In the genomic region with DNA sequence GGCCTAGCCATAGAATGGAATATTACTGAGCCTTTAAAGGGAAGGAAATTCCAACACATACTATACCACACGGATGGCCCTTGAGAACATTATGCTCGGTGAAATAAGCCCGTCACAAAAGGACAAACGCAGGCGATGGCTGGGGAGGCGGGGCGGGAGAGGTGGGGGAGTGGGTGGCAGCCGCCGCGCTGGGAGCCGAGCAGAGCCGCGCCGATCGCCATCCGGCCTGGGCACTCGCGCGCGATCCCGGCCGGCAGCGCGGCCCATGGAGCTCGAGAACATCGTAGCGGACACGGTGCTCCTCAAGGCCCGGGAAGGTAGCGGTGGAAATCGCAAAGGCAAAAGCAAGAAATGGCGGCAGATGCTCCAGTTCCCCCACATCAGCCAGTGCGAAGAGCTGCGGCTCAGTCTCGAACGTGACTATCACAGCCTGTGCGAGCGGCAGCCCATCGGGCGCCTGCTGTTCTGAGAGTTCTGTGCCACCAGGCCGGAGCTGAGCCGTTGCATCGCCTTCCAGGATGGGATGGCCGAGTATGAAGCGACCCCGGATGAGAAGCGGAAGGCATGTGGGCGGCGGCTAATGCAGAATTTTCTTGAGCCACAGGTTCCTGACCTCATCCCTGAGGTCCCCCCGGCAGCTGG, we compare ENCODE assay signal across 12 cellular contexts.
DNase-seq lines count a peak whose midpoint lies in the region; ATAC-seq and TF ChIP-seq lines count a peak whose summit lies in the region.
"Had no signal": no experiment of that assay in that cellular context is flagged by ENCODE, and none has a peak within 500 bp of the region (broad histone marks: within the 10 kb centered on the region; RNA-seq: fewer than 3 reads in every experiment).

No MANE protein-coding gene starts in this region.

- DNase-seq in EH (ENCODE audit: low read depth) (peak; percentile 10), foreskin fibroblast (peak in 1 of 2 donors; percentile 37), retinal pigment epithelial cell (ENCODE audit: low read depth) (no peak), mesothelial cell of epicardium (ENCODE audit: low spot score in 2 of 2, unreplicated experiment in 2 of 2) (no peak), PC-3 (no peak)
- DNase-seq in activated CD8-positive, alpha-beta T cell treated with anti-CD3 and anti-CD28 coated beads, Interleukin-2, amount 10 ng/mL, durations not matched to agents 7 days and 5 days: no peak
- DNase-seq: H9; SK-N-SH; stimulated activated CD4-positive, alpha-beta T cell treated with anti-CD3 and anti-CD28 coated beads, Interleukin-1b, Interleukin-23, amount 100 ng/mL, for 48 hours had no signal

- H3K4me2 ChIP-seq in PC-3 (ENCODE audit: low read length): no peak overlapping the region
- H3K4me2 ChIP-seq: SK-N-SH had no signal

- no peaks in the 10 kb centered on the region for H3K9me3 Mint-ChIP-seq in activated CD8-positive, alpha-beta T cell treated with anti-CD3 and anti-CD28 coated beads, Interleukin-2, amount 10 ng/mL, durations not matched to agents 7 days and 5 days (ENCODE audit: insufficient read depth)
- H3K9me3 Mint-ChIP-seq in mesothelial cell of epicardium: peaks cover 18% of the 10 kb centered on the region

- H3K9me2 ChIP-seq in PC-3 (replicated peaks; ENCODE audit: low read length): no peaks in the 10 kb centered on the region
- H3K9me2 ChIP-seq: SK-N-SH had no signal

- intact Hi-C loops in PC-3 (cut with micrococcal nuclease): no loop called here

- H3K36me3 ChIP-seq in PC-3 (ENCODE audit: low read depth, low read length): no peaks in the 10 kb centered on the region

- H3K79me2 ChIP-seq in PC-3 (ENCODE audit: low read length): no peaks in the 10 kb centered on the region

- TF ChIP-seq CTCF in foreskin fibroblast (IDR thresholded peaks at IDR 0.05; ENCODE audit: low read depth, low read length): no peak
- no peak for TF ChIP-seq CTCF in retinal pigment epithelial cell (conservative IDR thresholded peaks at IDR 0.05; ENCODE audit: low read depth, low read length)
- TF ChIP-seq CTCF in mesothelial cell of epicardium (IDR thresholded peaks at IDR 0.05; ENCODE audit: unreplicated experiment): no peak
- TF ChIP-seq CTCF in PC-3 (conservative IDR thresholded peaks at IDR 0.05; ENCODE audit: low read depth, low read length): no peak

- H3K4me3 Mint-ChIP-seq in activated CD8-positive, alpha-beta T cell treated with anti-CD3 and anti-CD28 coated beads, Interleukin-2, amount 10 ng/mL, durations not matched to agents 7 days and 5 days: peak overlapping the region; percentile 27
- no peak overlapping the region for H3K4me3 Mint-ChIP-seq in mesothelial cell of epicardium
- H3K4me3 Mint-ChIP-seq: H9 had no signal

- no peak for ATAC-seq in activated CD8-positive, alpha-beta T cell treated with anti-CD3 and anti-CD28 coated beads, Interleukin-2, amount 10 ng/mL, durations not matched to agents 7 days and 5 days
- ATAC-seq in GM19023 (IDR thresholded peaks at IDR 0.05; ENCODE audit: unreplicated experiment) (no peak), GM21447 (IDR thresholded peaks at IDR 0.05; ENCODE audit: unreplicated experiment) (no peak), PC-3 (no peak)

- H3K27me3 ChIP-seq in PC-3 (ENCODE audit: low read length): no peaks in the 10 kb centered on the region

- no peaks in the 10 kb centered on the region for H3K4me1 ChIP-seq in PC-3 (ENCODE audit: insufficient read depth, low read length)

- no peaks in the 10 kb centered on the region for H3F3A ChIP-seq in PC-3 (ENCODE audit: low read length, unreplicated experiment)

- CTCF ChIA-PET in activated CD8-positive, alpha-beta T cell treated with anti-CD3 and anti-CD28 coated beads, Interleukin-2, amount 10 ng/mL, durations not matched to agents 7 days and 5 days (lab: Charles Lee): no interaction called here
- CTCF ChIA-PET in PC-3 (lab: Charles Lee): no interaction called here

- BruUV-seq in PC-3 (replicated peaks; lab: Mats Ljungman, UMichigan): no TSS peak

- H3K27me3 Mint-ChIP-seq in activated CD8-positive, alpha-beta T cell treated with anti-CD3 and anti-CD28 coated beads, Interleukin-2, amount 10 ng/mL, durations not matched to agents 7 days and 5 days (ENCODE audit: low read depth): no peaks in the 10 kb centered on the region
- peaks cover 2% of the 10 kb centered on the region for H3K27me3 Mint-ChIP-seq in mesothelial cell of epicardium (ENCODE audit: low read depth)

- H3K9ac ChIP-seq in PC-3 (ENCODE audit: low read length): no peak overlapping the region
- H3K9ac ChIP-seq: SK-N-SH had no signal

- H4K20me1 ChIP-seq in PC-3 (ENCODE audit: low read length): no peaks in the 10 kb centered on the region

- no peak overlapping the region for H3K27ac ChIP-seq in PC-3 (ENCODE audit: low read length)

- H3K27ac Mint-ChIP-seq in activated CD8-positive, alpha-beta T cell treated with anti-CD3 and anti-CD28 coated beads, Interleukin-2, amount 10 ng/mL, durations not matched to agents 7 days and 5 days: no peak overlapping the region
- no peak overlapping the region for H3K27ac Mint-ChIP-seq in mesothelial cell of epicardium

- H3K9me3 ChIP-seq in PC-3 (ENCODE audit: low read length): no peaks in the 10 kb centered on the region
- H3K9me3 ChIP-seq: SK-N-SH had no signal

- no peaks in the 10 kb centered on the region for H3K4me1 Mint-ChIP-seq in activated CD8-positive, alpha-beta T cell treated with anti-CD3 and anti-CD28 coated beads, Interleukin-2, amount 10 ng/mL, durations not matched to agents 7 days and 5 days (ENCODE audit: low read depth)
- no peaks in the 10 kb centered on the region for H3K4me1 Mint-ChIP-seq in mesothelial cell of epicardium
- H3K4me1 Mint-ChIP-seq: H9 had no signal

- no peak overlapping the region for H2AFZ ChIP-seq in PC-3 (ENCODE audit: low read length)

- peaks cover 8% of the 10 kb centered on the region for H3K36me3 Mint-ChIP-seq in activated CD8-positive, alpha-beta T cell treated with anti-CD3 and anti-CD28 coated beads, Interleukin-2, amount 10 ng/mL, durations not matched to agents 7 days and 5 days (ENCODE audit: low read depth)
- peaks cover 9% of the 10 kb centered on the region for H3K36me3 Mint-ChIP-seq in mesothelial cell of epicardium

- H3K4me3 ChIP-seq in foreskin fibroblast (ENCODE audit: low read depth in 1 of 2, low read length in 2 of 2) (peak overlapping the region; percentile 28 to 35), retinal pigment epithelial cell (ENCODE audit: low read length) (peak overlapping the region; percentile 48), PC-3 (ENCODE audit: low read length) (no peak overlapping the region)
- H3K4me3 ChIP-seq: lung had no signal

- POLR2A ChIA-PET in activated CD8-positive, alpha-beta T cell treated with anti-CD3 and anti-CD28 coated beads, Interleukin-2, amount 10 ng/mL, durations not matched to agents 7 days and 5 days (lab: Charles Lee): no interaction called here
- POLR2A ChIA-PET in PC-3 (lab: Charles Lee; ENCODE audit: unreplicated experiment): no interaction called here
